In the genomic region with DNA sequence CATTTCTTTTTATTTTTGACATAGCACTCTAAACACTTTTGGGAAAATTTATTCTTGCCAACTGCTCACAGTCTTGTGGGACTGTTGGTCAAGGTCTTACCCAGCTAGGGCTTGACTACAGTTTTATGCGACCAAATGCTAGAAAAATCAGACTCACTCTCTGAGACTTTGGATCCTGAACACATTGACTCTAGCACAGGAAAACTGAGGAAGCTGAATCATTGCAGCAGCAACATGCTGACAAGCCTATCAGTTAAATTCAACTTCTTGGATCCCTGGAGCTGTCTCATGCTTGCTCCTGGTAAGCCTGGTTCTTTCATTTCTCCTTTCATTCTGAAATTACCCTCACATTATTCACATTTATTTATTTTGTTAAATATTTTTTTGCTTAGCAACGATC, we compare ENCODE assay signal across 2 cellular contexts.
TF ChIP-seq lines count a peak whose summit lies in the region.

No MANE protein-coding gene starts in this region.

TF ChIP-seq in HepG2, 621 proteins besides CTCF, POLR2A, EP300 and RAD21:
- TF ChIP-seq SNAI1 (CRISPR knock-in tag; IDR thresholded peaks at IDR 0.05; ENCODE audit: borderline replicate concordance): no peak

TF ChIP-seq in H1, 55 proteins besides CTCF, POLR2A, EP300 and RAD21 (continued from another document):
- TF ChIP-seq SP1 (IDR thresholded peaks at IDR 0.05; ENCODE audit: low read depth, low read length) (no peak), POU5F1 (IDR thresholded peaks at IDR 0.05; ENCODE audit: low read depth, low read length) (no peak), PHF8 (conservative IDR thresholded peaks at IDR 0.05; ENCODE audit: low read depth, low read length) (no peak), POLR2AphosphoS5 (IDR thresholded peaks at IDR 0.05; ENCODE audit: low read depth, low read length) (no peak), EGR1 (IDR thresholded peaks at IDR 0.05; ENCODE audit: borderline replicate concordance, low read depth, low read length) (no peak), BRCA1 (IDR thresholded peaks at IDR 0.05; ENCODE audit: low read depth, low read length) (no peak)
